30 cellular contexts compared by ENCODE assay signal in genomic region chr7:45687721-45688120, GRCh38.
DNase-seq lines count a peak whose midpoint lies in the region; ATAC-seq and TF ChIP-seq lines count a peak whose summit lies in the region.
"Had no signal": no experiment of that assay in that cellular context is flagged by ENCODE, and none has a peak within 500 bp of the region (broad histone marks: within the 10 kb centered on the region; RNA-seq: fewer than 3 reads in every experiment).

No MANE protein-coding gene starts in this region.

- intact Hi-C loops in cardiac septum (cut with DNase I), result no loop called here
- intact Hi-C loops in mucosa of descending colon (cut with DNase I, micrococcal nuclease), result no loop called here
- intact Hi-C loops in OCI-LY7 (cut with micrococcal nuclease; ENCODE audit: unreplicated experiment), result no loop called here

- in situ Hi-C loops in GM23248 (cut with MboI), result no loop called here

- 87 to 89% methylated on average over 3 of the region's 3 CpGs for WGBS in GM23248 (ENCODE audit: low coverage in 1 of 2, low lambda C conversion rate in 2 of 2, missing lambda C conversion rate in 2 of 2), 2 experiments

- H3K9me2 ChIP-seq in GM23248 (ENCODE audit: insufficient read depth) (no peaks in the 10 kb centered on the region), OCI-LY7 (ENCODE audit: insufficient read depth, low read length) (no peaks in the 10 kb centered on the region)

- ATAC-seq in mucosa of descending colon, result no peak
- ATAC-seq: A549; activated CD8-positive, alpha-beta memory T cell treated with anti-CD3 and anti-CD28 coated beads, Interleukin-2, amount 10 ng/mL, durations not matched to agents 7 days and 5 days; activated T-cell treated with anti-CD3 and anti-CD28 coated beads, Interleukin-2, amount 50 U/mL, for 72 hours had no signal

- POLR2A ChIA-PET in CD8-positive, alpha-beta memory T cell (lab: Charles Lee), result no interaction called here
- POLR2A ChIA-PET in OCI-LY7 (lab: Charles Lee), result no interaction called here

- H3K4me2 ChIP-seq in GM23248 (ENCODE audit: unreplicated experiment) (no peak overlapping the region), OCI-LY7 (ENCODE audit: low read length) (no peak overlapping the region)
- H3K4me2 ChIP-seq: A549 had no signal

- TF ChIP-seq CTCF in mucosa of descending colon (IDR thresholded peaks at IDR 0.05) (no peak), OCI-LY7 (conservative IDR thresholded peaks at IDR 0.05; ENCODE audit: low read length) (no peak)

- peaks cover 4 to 12% of the 10 kb centered on the region in 2 donors for H3K27me3 Mint-ChIP-seq in CD8-positive, alpha-beta memory T cell
- H3K27me3 Mint-ChIP-seq: activated CD8-positive, alpha-beta memory T cell treated with anti-CD3 and anti-CD28 coated beads, Interleukin-2, amount 10 ng/mL, durations not matched to agents 7 days and 5 days; brain; progenitor cell of endocrine pancreas; stimulated activated naive CD8-positive, alpha-beta T cell treated with anti-CD3 and anti-CD28 coated beads, Interleukin-15, Interleukin-2, amounts not matched to agents 100 ng/mL and 50 ng/mL, for 24 hours had no signal

- H3K4me1 Mint-ChIP-seq in CD8-positive, alpha-beta memory T cell, result no peaks in the 10 kb centered on the region
- H3K4me1 Mint-ChIP-seq: brain had no signal

- DNase-seq in D341Med (ENCODE audit: low spot score), result peak; percentile 15
- peak; percentile 21 for DNase-seq in astrocyte of the hippocampus (ENCODE audit: low read depth, low spot score)
- peak; percentile 66 for DNase-seq in cardiac septum (ENCODE audit: low spot score)
- DNase-seq in mucosa of descending colon, result peak in 2 of 3 donors; percentile 17 to 25
- no peak for DNase-seq in GM23248
- DNase-seq in CD1c-positive myeloid dendritic cell (ENCODE audit: extremely low spot score), result no peak
- DNase-seq in CD8-positive, alpha-beta memory T cell, result no peak
- DNase-seq in OCI-LY7 (ENCODE audit: low spot score), result no peak
- DNase-seq: activated CD4-positive, alpha-beta T cell treated with anti-CD3 and anti-CD28 coated beads for 48 hours; activated naive CD4-positive, alpha-beta T cell treated with anti-CD3 and anti-CD28 coated beads for 36 hours; activated T-cell treated with anti-CD3 and anti-CD28 coated beads, Interleukin-2, amount 50 U/mL, for 72 hours; AML-193; effector CD8-positive, alpha-beta T cell; erythroblast; KG1; mesenchymal stem cell; MG63; NCI-H1417; NCI-H2029 treated with DMSO at 0.1 percent for 48 hours; NCI-H2227 treated with DMSO at 0.1 percent for 48 hours; stimulated activated CD4-positive, alpha-beta T cell treated with anti-CD3 and anti-CD28 coated beads, Interleukin-15, amount 100 ng/mL, for 24 hours; thyroid gland had no signal

- no peak overlapping the region for H3K4me3 ChIP-seq in mucosa of descending colon
- H3K4me3 ChIP-seq in GM23248, result no peak overlapping the region
- no peak overlapping the region for H3K4me3 ChIP-seq in CD8-positive, alpha-beta memory T cell (ENCODE audit: low read length)
- no peak overlapping the region for H3K4me3 ChIP-seq in OCI-LY7 (ENCODE audit: low read depth, low read length, poor library complexity, severe bottlenecking)
- H3K4me3 ChIP-seq: A549, adrenal gland, heart left ventricle, MG63, thyroid gland had no signal

- no peaks in the 10 kb centered on the region for H3F3A ChIP-seq in GM23248 (ENCODE audit: insufficient read depth)

- H3K9ac ChIP-seq in GM23248, result no peak overlapping the region

- H3K27ac ChIP-seq in GM23248 (no peak overlapping the region), OCI-LY7 (ENCODE audit: low read depth, low read length, poor library complexity, severe bottlenecking) (no peak overlapping the region)
- H3K27ac ChIP-seq in CD8-positive, alpha-beta memory T cell (ENCODE audit: low read depth, low read length), result no peak overlapping the region
- H3K27ac ChIP-seq: A549, adrenal gland, heart left ventricle, thyroid gland had no signal

- no peaks in the 10 kb centered on the region for H3K27me3 ChIP-seq in GM23248 (replicated peaks; ENCODE audit: insufficient read depth)
- no peaks in the 10 kb centered on the region for H3K27me3 ChIP-seq in CD8-positive, alpha-beta memory T cell (ENCODE audit: insufficient read depth, low read length, poor library complexity, severe bottlenecking)
- H3K27me3 ChIP-seq: adrenal gland, heart left ventricle, MG63, thyroid gland had no signal

- H3K4me3 Mint-ChIP-seq in CD8-positive, alpha-beta memory T cell, result no peak overlapping the region
- H3K4me3 Mint-ChIP-seq: activated CD8-positive, alpha-beta memory T cell treated with anti-CD3 and anti-CD28 coated beads, Interleukin-2, amount 10 ng/mL, durations not matched to agents 7 days and 5 days; activated naive CD4-positive, alpha-beta T cell treated with anti-CD3 and anti-CD28 coated beads for 36 hours; activated T-cell treated with anti-CD3 and anti-CD28 coated beads, Interleukin-2, amount 50 U/mL, for 72 hours; brain; stimulated activated naive CD8-positive, alpha-beta T cell treated with anti-CD3 and anti-CD28 coated beads, Interleukin-15, Interleukin-2, amounts not matched to agents 100 ng/mL and 50 ng/mL, for 24 hours; T-helper 2 cell treated with Interferon-gamma antibody and Interleukin-4, amounts not matched to agents 5 μg/mL and 100 μg/mL, for 36 hours had no signal

- H2AFZ ChIP-seq in GM23248 (no peak overlapping the region), OCI-LY7 (ENCODE audit: low read length) (no peak overlapping the region)

- no peaks in the 10 kb centered on the region for H3K36me3 ChIP-seq in mucosa of descending colon (ENCODE audit: low read depth)
- no peaks in the 10 kb centered on the region for H3K36me3 ChIP-seq in GM23248 (ENCODE audit: low read depth)
- H3K36me3 ChIP-seq in CD8-positive, alpha-beta memory T cell (ENCODE audit: insufficient read depth, low read length), result no peaks in the 10 kb centered on the region
- H3K36me3 ChIP-seq in OCI-LY7 (ENCODE audit: insufficient read depth, low read length), result no peaks in the 10 kb centered on the region
- H3K36me3 ChIP-seq: adrenal gland, MG63, thyroid gland had no signal

- no peaks in the 10 kb centered on the region for H3K4me1 ChIP-seq in mucosa of descending colon (ENCODE audit: low read depth)
- peaks cover 10% of the 10 kb centered on the region for H3K4me1 ChIP-seq in GM23248 (ENCODE audit: insufficient read depth)
- H3K4me1 ChIP-seq in CD8-positive, alpha-beta memory T cell (ENCODE audit: insufficient read depth, low read length), result no peaks in the 10 kb centered on the region
- H3K4me1 ChIP-seq in OCI-LY7 (ENCODE audit: insufficient read depth, low read length, poor library complexity, severe bottlenecking), result no peaks in the 10 kb centered on the region
- H3K4me1 ChIP-seq: adrenal gland, thyroid gland had no signal

- CTCF ChIA-PET in CD8-positive, alpha-beta memory T cell (lab: Charles Lee), result no interaction called here
- CTCF ChIA-PET in OCI-LY7 (lab: Charles Lee; ENCODE audit: unreplicated experiment), result no interaction called here

- no peaks in the 10 kb centered on the region for H3K36me3 Mint-ChIP-seq in CD8-positive, alpha-beta memory T cell
- H3K36me3 Mint-ChIP-seq: activated CD8-positive, alpha-beta memory T cell treated with anti-CD3 and anti-CD28 coated beads, Interleukin-2, amount 10 ng/mL, durations not matched to agents 7 days and 5 days had no signal

- no peaks in the 10 kb centered on the region for H3K9me3 Mint-ChIP-seq in CD8-positive, alpha-beta memory T cell
- H3K9me3 Mint-ChIP-seq: activated naive CD4-positive, alpha-beta T cell treated with anti-CD3 and anti-CD28 coated beads for 36 hours; activated T-cell treated with anti-CD3 and anti-CD28 coated beads, Interleukin-2, amount 50 U/mL, for 72 hours; brain; stimulated activated naive CD8-positive, alpha-beta T cell treated with anti-CD3 and anti-CD28 coated beads, Interleukin-15, Interleukin-2, amounts not matched to agents 100 ng/mL and 50 ng/mL, for 24 hours; T-helper 2 cell treated with Interferon-gamma antibody and Interleukin-4, amounts not matched to agents 5 μg/mL and 100 μg/mL, for 36 hours had no signal

- H3K9me3 ChIP-seq in mucosa of descending colon (no peaks in the 10 kb centered on the region), GM23248 (ENCODE audit: low read depth) (no peaks in the 10 kb centered on the region), OCI-LY7 (ENCODE audit: low read length) (no peaks in the 10 kb centered on the region)
- H3K9me3 ChIP-seq in CD8-positive, alpha-beta memory T cell (ENCODE audit: low read length), result no peaks in the 10 kb centered on the region
- H3K9me3 ChIP-seq: A549, adrenal gland, heart left ventricle, MG63, thyroid gland had no signal

- H3K79me2 ChIP-seq in GM23248 (ENCODE audit: insufficient read depth) (no peaks in the 10 kb centered on the region), OCI-LY7 (ENCODE audit: insufficient read depth, low read depth, low read length) (no peaks in the 10 kb centered on the region)

- H4K20me1 ChIP-seq in GM23248 (ENCODE audit: insufficient read depth) (no peaks in the 10 kb centered on the region), OCI-LY7 (ENCODE audit: insufficient read depth, low read length) (no peaks in the 10 kb centered on the region)

- H3K27ac Mint-ChIP-seq in CD8-positive, alpha-beta memory T cell, result no peak overlapping the region
- H3K27ac Mint-ChIP-seq: activated CD8-positive, alpha-beta memory T cell treated with anti-CD3 and anti-CD28 coated beads, Interleukin-2, amount 10 ng/mL, durations not matched to agents 7 days and 5 days; activated naive CD4-positive, alpha-beta T cell treated with anti-CD3 and anti-CD28 coated beads for 36 hours; activated T-cell treated with anti-CD3 and anti-CD28 coated beads, Interleukin-2, amount 50 U/mL, for 72 hours; stimulated activated naive CD8-positive, alpha-beta T cell treated with anti-CD3 and anti-CD28 coated beads, Interleukin-15, Interleukin-2, amounts not matched to agents 100 ng/mL and 50 ng/mL, for 24 hours; T-helper 2 cell treated with Interferon-gamma antibody and Interleukin-4, amounts not matched to agents 5 μg/mL and 100 μg/mL, for 36 hours had no signal

- BruUV-seq in OCI-LY7 (replicated peaks; lab: Mats Ljungman, UMichigan), result no TSS peak

Comparison
In these comparisons a context has a peak if more than half of its experiments do, and no peak if none do; other contexts are left out.
1. DNase-seq: peak in D341Med (single experiment), astrocyte of the hippocampus (single experiment), cardiac septum (single experiment) and mucosa of descending colon (2 of 3); none in GM23248 (single experiment), CD1c-positive myeloid dendritic cell (single experiment), CD8-positive, alpha-beta memory T cell (0 of 5) and OCI-LY7 (single experiment).